9 cellular contexts compared by ENCODE assay signal in the genomic region with DNA sequence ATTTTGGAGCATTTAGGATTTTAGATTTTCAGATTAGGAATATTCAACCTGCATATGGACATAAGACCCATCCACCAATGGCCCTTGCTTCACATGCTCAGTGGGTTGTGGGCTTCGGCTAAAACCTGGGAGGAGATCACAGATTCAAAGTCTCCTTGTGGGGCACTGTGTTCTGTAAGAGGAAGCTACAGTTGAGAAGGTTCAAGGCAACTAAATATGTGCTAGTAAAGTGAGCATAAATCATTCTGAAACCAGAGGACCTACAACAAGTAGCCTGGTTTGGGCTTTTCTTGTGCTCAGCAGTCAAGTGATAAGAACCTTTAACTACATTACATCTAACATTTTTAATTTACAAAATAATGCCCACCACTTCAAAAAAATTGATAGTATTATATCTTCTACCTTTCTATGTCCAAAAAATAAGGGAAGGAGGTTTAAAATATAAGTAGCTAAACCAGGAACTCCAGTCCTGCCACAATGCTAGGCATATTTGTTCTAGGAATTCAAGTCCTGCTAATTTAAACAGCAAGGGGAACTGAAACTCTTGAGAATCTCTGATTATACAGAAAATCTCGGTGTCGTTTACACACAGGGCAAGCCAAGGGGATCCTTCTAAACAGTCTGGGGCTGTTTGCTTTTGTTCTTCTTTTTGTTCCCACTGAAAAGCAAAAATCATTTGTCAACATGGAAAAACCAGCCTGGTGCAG. TPM values are rescaled to one million over a fixed set of nuclear protein-coding genes. Genes with fewer than 3 reads are reported as not detected.
A peak's percentile ranks its signal among the peaks of the same experiment; 100 is the strongest.
DNase-seq lines count a peak whose midpoint lies in the region; ATAC-seq, FAIRE-seq and TF ChIP-seq lines count a peak whose summit lies in the region.
"Had no signal": no experiment of that assay in that cellular context is flagged by ENCODE, and none has a peak within 500 bp of the region (broad histone marks: within the 10 kb centered on the region; RNA-seq: fewer than 3 reads in every experiment).

No MANE protein-coding gene starts in this region.

- peaks cover 73% of the 10 kb centered on the region for H3K36me3 ChIP-seq in DOHH2 (ENCODE audit: control insufficient read depth, low read length)
- H3K36me3 ChIP-seq in GM12878 (ENCODE audit: control insufficient read depth in 2 of 2, insufficient read depth in 2 of 2, low read length in 1 of 2), result no peaks in the 10 kb centered on the region; a peak in 1 of 4 replicates
- no peaks in the 10 kb centered on the region for H3K36me3 ChIP-seq in kidney (ENCODE audit: control insufficient read depth in 1 of 2, insufficient read depth in 2 of 2, low read length in 2 of 2)
- H3K36me3 ChIP-seq in small intestine (ENCODE audit: control insufficient read depth in 2 of 2, insufficient read depth in 2 of 2, low read length in 2 of 2), result no peaks in the 10 kb centered on the region

- peaks cover 98% of the 10 kb centered on the region for H3K4me1 ChIP-seq in DOHH2 (ENCODE audit: control insufficient read depth, low read length)
- peaks cover 32% of the 10 kb centered on the region for H3K4me1 ChIP-seq in GM12878 (ENCODE audit: control insufficient read depth, insufficient read depth, low read length)
- H3K4me1 ChIP-seq in kidney (ENCODE audit: control insufficient read depth in 1 of 2, insufficient read depth in 1 of 2, low read depth in 1 of 2, low read length in 2 of 2), result peaks cover 5 to 9% of the 10 kb centered on the region in 2 donors
- peaks cover 0 to 15% of the 10 kb centered on the region in 2 donors for H3K4me1 ChIP-seq in small intestine (ENCODE audit: control insufficient read depth in 2 of 2, insufficient read depth in 1 of 2, low read depth in 1 of 2, low read length in 1 of 2)

- in situ Hi-C loops in GM12878 (cut with MboI), result no loop called here

- ATAC-seq in GM19467 (IDR thresholded peaks at IDR 0.05; ENCODE audit: unreplicated experiment), result peak; percentile 70
- peak; percentile 65 for ATAC-seq in HG03196 (IDR thresholded peaks at IDR 0.05; ENCODE audit: unreplicated experiment)
- ATAC-seq in GM12878, result peak; percentile 88
- ATAC-seq: Panc1 had no signal

- H3K4me3 ChIP-seq in DOHH2 (ENCODE audit: low read length), result peak overlapping the region; percentile 0; the same call in 1 of the 2 replicates
- peak overlapping the region; percentile 25; the same call in 1 of the 2 replicates for H3K4me3 ChIP-seq in GM12878
- no peak overlapping the region for H3K4me3 ChIP-seq in kidney (ENCODE audit: low read length in 2 of 2)
- no peak overlapping the region for H3K4me3 ChIP-seq in small intestine (ENCODE audit: low read depth in 1 of 2, low read length in 2 of 2)

- peaks cover 52% of the 10 kb centered on the region for H4K20me1 ChIP-seq in DOHH2 (ENCODE audit: control insufficient read depth, insufficient read depth, low read depth, low read length)
- no peaks in the 10 kb centered on the region for H4K20me1 ChIP-seq in GM12878 (ENCODE audit: control insufficient read depth, insufficient read depth)

- intact Hi-C loops in GM12878 (cut with micrococcal nuclease; ENCODE audit: unreplicated experiment), result loop anchor here (2.0 kb wide), 1 partner anchor 33 kb away; no protein-coding TSS in a partner anchor
- intact Hi-C loops in kidney (cut with DNase I), result no loop called here

- POLR2A ChIA-PET in GM12878 (lab: Charles Lee), result interaction anchor here (1.1 kb wide), 1 partner anchor 34 kb away, joined by 3 read pairs; no protein-coding TSS in a partner anchor

- no peak overlapping the region for H2AFZ ChIP-seq in GM12878 (ENCODE audit: control insufficient read depth, low read depth, low read length)

- CTCF ChIA-PET in GM12878 (lab: Yijun Ruan, JAX), result interaction anchor here (0.6 to 1.3 kb wide), 6 partner anchors 8 to 184 kb away, joined by 3 to 4 read pairs (median 3); no protein-coding TSS in a partner anchor

- TF ChIP-seq POLR2A in GM12878 (IDR thresholded peaks at IDR 0.05; ENCODE audit: low read depth, low read length), result no peak

- H3K27me3 ChIP-seq in DOHH2 (ENCODE audit: control insufficient read depth, low read length) (no peaks in the 10 kb centered on the region), GM12878 (replicated peaks in 1 of 2; ENCODE audit: control insufficient read depth in 2 of 2, insufficient read depth in 2 of 2, low read length in 1 of 2) (no peaks in the 10 kb centered on the region), small intestine (ENCODE audit: control insufficient read depth in 2 of 2, insufficient read depth in 2 of 2, low read length in 2 of 2) (no peaks in the 10 kb centered on the region)

- SMC1A ChIA-PET in GM12878 (lab: Charles Lee; ENCODE audit: uncharacterized antibody, unreplicated experiment), result interaction anchor here (0.6 to 1.3 kb wide), 6 partner anchors 19 to 719 kb away, joined by 3 to 4 read pairs (median 3); no protein-coding TSS in a partner anchor

- peak overlapping the region; percentile 44 for H3K4me2 ChIP-seq in DOHH2 (ENCODE audit: low read length)
- H3K4me2 ChIP-seq in GM12878 (ENCODE audit: control insufficient read depth, insufficient read depth), result peak overlapping the region; percentile 83

- 0 out of 2 replicates have a peak overlapping the region, but pooled peaks have one; percentile 2 for H3K27ac ChIP-seq in DOHH2 (ENCODE audit: low read depth, low read length)
- peak overlapping the region; percentile 49 for H3K27ac ChIP-seq in GM12878 (ENCODE audit: control insufficient read depth, insufficient read depth)
- no peak overlapping the region for H3K27ac ChIP-seq in kidney (ENCODE audit: low read depth in 2 of 2, low read length in 2 of 2)
- H3K27ac ChIP-seq in small intestine (ENCODE audit: low read depth in 1 of 2, low read length in 1 of 2), result peak overlapping the region in 1 of 2 donors; percentile 30

- H3K9ac ChIP-seq in GM12878 (ENCODE audit: control insufficient read depth, insufficient read depth, low read length), result peak overlapping the region; percentile 24; the same call in 1 of the 2 replicates
- H3K9ac ChIP-seq in kidney (ENCODE audit: low read length in 2 of 2), result no peak overlapping the region

- H3K9me2 ChIP-seq in DOHH2 (replicated peaks; ENCODE audit: control insufficient read depth, low read length), result no peaks in the 10 kb centered on the region

- H3F3A ChIP-seq in DOHH2 (ENCODE audit: control insufficient read depth, insufficient read depth), result peaks cover 14% of the 10 kb centered on the region

- RAD21 ChIA-PET in GM12878 (lab: Charles Lee; ENCODE audit: unreplicated experiment), result interaction anchor here (0.7 to 1.9 kb wide), 2 partner anchors 23 to 141 kb away, joined by 3 to 9 read pairs; no protein-coding TSS in a partner anchor

- H3K9me3 ChIP-seq in DOHH2 (ENCODE audit: control insufficient read depth, insufficient read depth, low read length), result no peaks in the 10 kb centered on the region
- no peaks in the 10 kb centered on the region; the same call in 2 of the 3 replicates for H3K9me3 ChIP-seq in GM12878 (replicated peaks; ENCODE audit: control insufficient read depth, insufficient read depth, low read length)
- H3K9me3 ChIP-seq in kidney (ENCODE audit: control insufficient read depth in 1 of 2, low read length in 2 of 2), result no peaks in the 10 kb centered on the region
- H3K9me3 ChIP-seq in small intestine (ENCODE audit: control insufficient read depth, low read depth), result no peaks in the 10 kb centered on the region

- no peak for TF ChIP-seq RAD21 in GM12878 (IDR thresholded peaks at IDR 0.05; ENCODE audit: insufficient read depth, low read depth, low read length)

- TF ChIP-seq CTCF in DOHH2 (IDR thresholded peaks at IDR 0.05; ENCODE audit: low read depth, low read length, poor library complexity, severe bottlenecking) (no peak), GM12878 (IDR thresholded peaks at IDR 0.05 in 2 of 3, conservative IDR thresholded peaks at IDR 0.05 in 1 of 3; ENCODE audit: control insufficient read depth in 2 of 3, extremely low read depth in 1 of 3, insufficient read depth in 1 of 3, low read depth in 3 of 3, low read length in 3 of 3) (no peak), kidney (IDR thresholded peaks at IDR 0.05; ENCODE audit: borderline replicate concordance, extremely low read depth, insufficient read depth) (no peak)

- TF ChIP-seq EP300 in GM12878 (IDR thresholded peaks at IDR 0.05; ENCODE audit: borderline replicate concordance in 1 of 2, control insufficient read depth in 1 of 2, low read depth in 2 of 2, low read length in 2 of 2), result no peak; a peak in 1 of 4 replicates

- no TSS peak for BruUV-seq in GM12878 (replicated peaks; lab: Mats Ljungman, UMichigan)

- WGBS in GM12878 (ENCODE audit: insufficient coverage, insufficient replicate concordance, low lambda C conversion rate, missing lambda C conversion rate), result 4% methylated on average over 3 of the region's 3 CpGs
- WGBS in small intestine, 3 donors, result 67 to 79% (median 75%) methylated on average over 3 of the region's 3 CpGs

- H3K79me2 ChIP-seq in DOHH2 (ENCODE audit: control insufficient read depth, low read length), result peaks cover 100% of the 10 kb centered on the region
- peaks cover 30% of the 10 kb centered on the region for H3K79me2 ChIP-seq in GM12878 (ENCODE audit: control insufficient read depth, insufficient read depth, low read length)

- FAIRE-seq in GM12878 (lab: Jason Lieb, UNC) (peak; percentile 82), kidney (lab: Jason Lieb, UNC) (no peak), small intestine (lab: Jason Lieb, UNC) (no peak)

- peak; percentile 64 for DNase-seq in GM12878 (ENCODE audit: low read depth, low spot score)
- DNase-seq in putamen (ENCODE audit: low spot score), result no peak
- no peak for DNase-seq in kidney
- DNase-seq in small intestine, result no peak
- no peak for DNase-seq in 8988T

TF ChIP-seq in GM12878, 131 proteins besides CTCF, POLR2A, EP300 and RAD21 (continues in another document):
- no peak for TF ChIP-seq SP1 (IDR thresholded peaks at IDR 0.05; ENCODE audit: low read depth, low read length)

RNA-seq across cellular contexts. Expression of a gene that starts 36.6 kb away (rescaled TPM):
- 11.4 and 11.6 TPM in 2 replicates for total RNA-seq in GM12878 (2013; cell fraction: nucleolus; rRNA removed)
- total RNA-seq in GM12878 (2014; rRNA removed) (0.65 and 0.96 TPM in 2 replicates), GM12878 (2014; rRNA removed; fragmentation: Illumina TruSeq; extraction: Trizol) (0.88 and 1.1 TPM in 2 replicates), GM12878 (2021) (1.6 and 2.4 TPM in 2 replicates), kidney (54.6 TPM)
- polyA plus RNA-seq in GM12878 (2011; ENCODE audit: low read depth), result 4.7 TPM
- polyA plus RNA-seq in GM12878 (2011; rRNA removed) (7.0 and 8.3 TPM in 2 replicates), GM12878 (2014; fragmentation: Illumina TruSeq; extraction: Trizol) (1.4 and 1.6 TPM in 2 replicates), GM12878 (2014; fragmentation: Nextera tagmentation; extraction: Ambion mirVana) (under 1 TPM; 0.64 to 0.72 TPM), GM12878 (2014; rRNA removed) (0.70 TPM in 2 replicates), GM12878 (2016; fragmentation: Nextera tagmentation; extraction: Ambion mirVana) (under 1 TPM; 0.58 to 0.79 TPM), kidney (ENCODE audit: insufficient read depth, low read depth, low replicate concordance) (8.6 TPM), small intestine (1 to 10 TPM; 4.0 to 9.0 (median 5.1) TPM)
- 7.5 and 8.5 TPM in 2 replicates for polyA plus RNA-seq in GM12878 (2011; cell fraction: cytosol; rRNA removed)
- 6.3 and 8.8 TPM in 2 replicates for polyA plus RNA-seq in GM12878 (2011; cell fraction: nucleus; rRNA removed)
- 5.2 and 6.1 TPM in 2 replicates for polyA plus RNA-seq in GM12878 (2012)
- polyA minus RNA-seq in GM12878 (2011; rRNA and poly(A)+ RNA removed), result 20.9 and 28.1 TPM in 2 replicates
- 11.6 and 15.6 TPM in 2 replicates for polyA minus RNA-seq in GM12878 (2011; cell fraction: cytosol; rRNA and poly(A)+ RNA removed)
- polyA minus RNA-seq in GM12878 (2011; cell fraction: nucleus; rRNA and poly(A)+ RNA removed), result 9.1 and 21.0 TPM in 2 replicates

Comparison
In these comparisons a context has a peak if more than half of its experiments do, and no peak if none do; other contexts are left out.
1. H3K27ac ChIP-seq: peak in DOHH2 (single experiment) and GM12878 (single experiment); none in kidney (0 of 2).
2. H3K4me3 ChIP-seq: peak in DOHH2 (single experiment) and GM12878 (single experiment); none in kidney (0 of 2) and small intestine (0 of 2).
3. Peak in every context shown above with its lines, with median percentiles within 50 percentile points of each other: ATAC-seq.